Comparison of ENCODE assay signal across 15 cellular contexts in the genomic region with DNA sequence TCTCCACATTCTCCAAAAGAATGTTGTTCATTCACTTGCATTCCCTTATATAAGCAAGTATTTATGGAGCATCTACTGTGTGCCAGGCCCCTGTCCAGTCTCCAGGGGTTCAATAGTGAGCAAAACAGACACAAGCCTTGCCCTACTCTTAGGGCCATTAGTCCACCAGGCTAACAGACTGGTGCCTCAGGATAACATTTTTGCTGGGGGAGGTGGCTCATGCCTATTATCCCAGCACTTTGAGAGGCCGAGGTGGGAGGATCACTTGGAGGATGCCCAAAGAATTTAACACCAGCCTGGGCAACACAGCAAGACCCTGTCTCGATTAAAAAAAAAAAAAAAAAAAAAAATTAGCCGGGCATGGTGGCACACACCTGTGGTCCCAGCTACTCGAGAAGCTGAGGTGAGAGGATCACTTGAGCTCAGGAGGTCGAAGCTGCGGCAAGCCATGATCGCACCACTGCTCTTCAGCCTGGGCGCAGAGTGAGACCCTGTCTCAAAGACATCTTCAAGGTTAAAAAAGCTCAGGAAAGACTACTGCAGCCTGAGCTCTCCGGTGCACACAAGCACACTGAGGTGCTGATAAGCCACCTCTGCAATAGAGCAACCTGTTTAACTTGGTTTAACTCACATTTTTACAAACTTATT. TPM values are rescaled to one million over a fixed set of nuclear protein-coding genes. Genes with fewer than 3 reads are reported as not detected.
DNase-seq lines count a peak whose midpoint lies in the region; ATAC-seq and TF ChIP-seq lines count a peak whose summit lies in the region.
"Had no signal": no experiment of that assay in that cellular context is flagged by ENCODE, and none has a peak within 500 bp of the region (broad histone marks: within the 10 kb centered on the region; RNA-seq: fewer than 3 reads in every experiment).

No MANE protein-coding gene starts in this region.

- H3K27ac ChIP-seq in brain microvascular endothelial cell: peak overlapping the region; percentile 35

- H3K4me3 ChIP-seq in brain microvascular endothelial cell (ENCODE audit: low read depth, low read length): no peak overlapping the region
- H3K4me3 ChIP-seq: HAP-1, MG63 had no signal

- TF ChIP-seq CTCF in HFFc6 (IDR thresholded peaks at IDR 0.05) (no peak), brain microvascular endothelial cell (IDR thresholded peaks at IDR 0.05; ENCODE audit: low read depth, low read length, missing control alignments) (no peak), nephron (IDR thresholded peaks at IDR 0.05; ENCODE audit: unreplicated experiment in 3 of 3) (no peak)

- in situ Hi-C loops in brain microvascular endothelial cell (cut with HindIII; ENCODE audit: low pct_ligation_motif_present, low sequenced_read_pairs): no loop called here

- H3K27ac Mint-ChIP-seq in HFFc6: peak overlapping the region; percentile 85
- H3K27ac Mint-ChIP-seq in nephron: peak overlapping the region in 2 of 3 experiments; percentile 7 to 57

- H3K9me3 Mint-ChIP-seq in HFFc6 (no peaks in the 10 kb centered on the region), nephron (no peaks in the 10 kb centered on the region)

- H3K27me3 Mint-ChIP-seq in HFFc6 (ENCODE audit: insufficient read depth): no peaks in the 10 kb centered on the region; the same call in 1 of the 2 replicates
- H3K27me3 Mint-ChIP-seq in nephron (ENCODE audit: low read depth): peaks cover 15% of the 10 kb centered on the region

- peaks cover 46% of the 10 kb centered on the region for H3K4me1 Mint-ChIP-seq in HFFc6 (ENCODE audit: low read depth)
- no peaks in the 10 kb centered on the region for H3K4me1 Mint-ChIP-seq in nephron

- H3K36me3 Mint-ChIP-seq in HFFc6 (ENCODE audit: low read depth) (no peaks in the 10 kb centered on the region), nephron (ENCODE audit: low read depth) (no peaks in the 10 kb centered on the region)

- peak overlapping the region; percentile 58; the same call in 1 of the 2 replicates for H3K4me3 Mint-ChIP-seq in HFFc6
- H3K4me3 Mint-ChIP-seq in nephron: no peak overlapping the region

- no peak for DNase-seq in HFFc6
- DNase-seq in brain microvascular endothelial cell: no peak
- DNase-seq in activated CD4-positive, CD25-positive, alpha-beta regulatory T cell treated with anti-CD3 and anti-CD28 coated beads, Interleukin-2, amount 50 U/mL, for 72 hours: no peak
- DNase-seq in iPS-NIHi11 (ENCODE audit: low spot score): no peak
- DNase-seq: activated naive CD4-positive, alpha-beta T cell; cortex of kidney; NCI-H1694 treated with DMSO at 0.1 percent for 48 hours; NCI-H446; NK-92 treated with Interleukin-12 subunit alpha and Interleukin-12 subunit beta, amount 100 ng/mL, for 24 hours; SHP77; T-helper 2 cell had no signal

- ATAC-seq in HG02970 (IDR thresholded peaks at IDR 0.05; ENCODE audit: low FRiP score, unreplicated experiment): no peak

- H3K36me3 ChIP-seq in brain microvascular endothelial cell (replicated peaks): no peaks in the 10 kb centered on the region
- H3K36me3 ChIP-seq: HAP-1, MG63 had no signal

- H3K27me3 ChIP-seq in brain microvascular endothelial cell (replicated peaks): no peaks in the 10 kb centered on the region
- H3K27me3 ChIP-seq: MG63 had no signal

RNA-seq across cellular contexts. Expression of gene CAPN11, which starts 19.9 kb away (rescaled TPM):
- not detected for total RNA-seq in HFFc6 (2021; fragmentation: NEBNext Ultra II Directional; extraction: Animal tissue kit (Norgen Biotek cat#: 25700))

RNA-seq across cellular contexts. Expression of gene MYMX, which starts 38.2 kb away (rescaled TPM):
- not detected for total RNA-seq in HFFc6 (2021; fragmentation: NEBNext Ultra II Directional; extraction: Animal tissue kit (Norgen Biotek cat#: 25700))

RNA-seq across cellular contexts. Expression of gene SLC29A1, which starts 44.8 kb away (rescaled TPM):
- 10 to 100 TPM; 14.9 to 29.9 (median 26.8) TPM for total RNA-seq in HFFc6 (2021; fragmentation: NEBNext Ultra II Directional; extraction: Animal tissue kit (Norgen Biotek cat#: 25700))

RNA-seq across cellular contexts. Expression of gene TMEM63B, which starts 51.2 kb away (rescaled TPM):
- 10 to 100 TPM; 38.3 to 55.1 (median 44.7) TPM for total RNA-seq in HFFc6 (2021; fragmentation: NEBNext Ultra II Directional; extraction: Animal tissue kit (Norgen Biotek cat#: 25700))

RNA-seq across cellular contexts. Expression of gene MRPL14, which starts 51.3 kb away (rescaled TPM):
- total RNA-seq in HFFc6 (2021; fragmentation: NEBNext Ultra II Directional; extraction: Animal tissue kit (Norgen Biotek cat#: 25700)): 10 to 100 TPM; 50.9 to 64.2 (median 56.0) TPM
